ENCODE assay signal across 12 cellular contexts in the genomic region with DNA sequence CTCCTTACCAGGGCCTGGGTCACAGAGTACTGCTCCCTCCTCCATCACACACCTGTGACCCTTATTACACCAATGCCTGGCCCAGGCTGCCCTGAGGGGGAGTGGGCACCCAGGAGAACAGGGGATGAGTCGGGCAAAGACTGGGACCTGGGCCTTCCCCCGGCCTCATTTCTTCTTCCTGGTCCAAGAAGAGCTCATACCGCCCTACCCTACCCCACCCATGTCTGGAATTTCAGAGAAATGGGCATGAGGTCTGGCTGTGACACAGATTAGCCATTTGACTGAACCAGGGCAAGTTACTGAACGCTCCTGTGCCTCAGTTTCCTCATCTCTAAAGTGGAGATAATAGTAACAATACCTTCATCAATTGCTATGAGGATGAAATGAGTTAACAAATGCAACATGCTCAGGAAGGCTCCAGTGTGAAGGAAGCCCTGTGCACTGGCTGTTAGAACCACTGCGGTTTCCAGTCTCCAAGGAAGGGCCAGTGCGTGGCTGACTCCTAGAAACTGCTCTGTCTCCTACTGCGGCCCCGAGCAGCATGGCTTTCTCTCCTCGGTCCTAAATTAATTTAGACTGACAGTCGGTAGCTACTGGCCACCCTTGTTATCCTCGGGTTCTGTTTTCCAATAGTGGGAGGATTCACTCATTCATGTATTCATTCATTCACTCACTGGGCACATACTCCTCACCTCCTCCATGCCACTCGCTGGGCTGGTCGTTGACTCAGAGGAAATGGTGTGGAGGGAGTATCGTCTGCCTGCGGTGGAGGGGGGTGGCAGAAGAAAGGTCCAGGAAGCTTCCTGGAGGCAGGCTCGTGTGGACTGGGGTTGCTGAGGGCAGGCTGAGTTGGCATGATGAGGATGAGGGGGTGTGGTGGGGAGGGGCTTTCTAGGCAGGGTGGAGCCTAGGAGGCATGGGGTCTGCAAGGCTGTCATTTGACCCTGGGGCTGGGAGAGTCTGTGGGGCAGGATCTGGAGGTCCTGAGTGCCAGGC.
A peak's percentile ranks its signal among the peaks of the same experiment; 100 is the strongest.
DNase-seq lines count a peak whose midpoint lies in the region; ATAC-seq and TF ChIP-seq lines count a peak whose summit lies in the region.
"Had no signal": no experiment of that assay in that cellular context is flagged by ENCODE, and none has a peak within 500 bp of the region (broad histone marks: within the 10 kb centered on the region; RNA-seq: fewer than 3 reads in every experiment).

No MANE protein-coding gene starts in this region.

- no peak overlapping the region for H3K56ac ChIP-seq in IMR-90 (ENCODE audit: extremely low read depth, insufficient read depth, low read length)

- H4K91ac ChIP-seq in IMR-90 (ENCODE audit: insufficient read depth, low read depth, low read length): peak overlapping the region; percentile 84

- H3K36me3 Mint-ChIP-seq in neural crest cell (ENCODE audit: low read depth): no peaks in the 10 kb centered on the region
- H3K36me3 Mint-ChIP-seq: CD4-positive, CD25-positive, alpha-beta regulatory T cell had no signal

- no peaks in the 10 kb centered on the region for H3K9me3 ChIP-seq in IMR-90 (ENCODE audit: control insufficient read depth, insufficient read depth, low read length)
- no peaks in the 10 kb centered on the region for H3K9me3 ChIP-seq in MM.1S (replicated peaks; ENCODE audit: insufficient read depth, low read length)

- peak overlapping the region; percentile 35; the same call in 1 of the 3 replicates for H2BK15ac ChIP-seq in IMR-90 (ENCODE audit: low read depth, low read length)

- H3K9me3 Mint-ChIP-seq in neural crest cell: no peaks in the 10 kb centered on the region

- H2BK5ac ChIP-seq in IMR-90 (ENCODE audit: low read depth, low read length, poor library complexity, severe bottlenecking): peak overlapping the region; percentile 73

- H2BK20ac ChIP-seq in IMR-90 (ENCODE audit: low read depth, low read length): peak overlapping the region; percentile 80

- peak overlapping the region; percentile 26 for H2AK9ac ChIP-seq in IMR-90 (replicated peaks; ENCODE audit: low read depth, low read length, poor library complexity)

- no peaks in the 10 kb centered on the region for H3F3A ChIP-seq in MM.1S (ENCODE audit: insufficient read depth, low read length)

- peak overlapping the region; percentile 27; the same call in 1 of the 2 replicates for H3K4me2 ChIP-seq in IMR-90 (ENCODE audit: low read depth, low read length)
- H3K4me2 ChIP-seq in MM.1S (ENCODE audit: low read depth, low read length): no peak overlapping the region

- ATAC-seq in IMR-90 (ENCODE audit: low read depth): peak; percentile 19
- ATAC-seq in GM18909 (IDR thresholded peaks at IDR 0.05; ENCODE audit: poor library complexity, unreplicated experiment): no peak

- H3K9me2 ChIP-seq in MM.1S (replicated peaks; ENCODE audit: insufficient read depth, low read length): no peaks in the 10 kb centered on the region

- H3K27ac ChIP-seq in IMR-90 (ENCODE audit: insufficient read depth, low read length) (peak overlapping the region; percentile 53), MM.1S (ENCODE audit: low read length) (no peak overlapping the region)

- H3K27me3 Mint-ChIP-seq in neural crest cell (ENCODE audit: low read depth): no peaks in the 10 kb centered on the region
- H3K27me3 Mint-ChIP-seq: CD4-positive, CD25-positive, alpha-beta regulatory T cell had no signal

- H3K14ac ChIP-seq in IMR-90 (replicated peaks; ENCODE audit: low read depth, low read length): peak overlapping the region; percentile 85

- intact Hi-C loops in IMR-90 (cut with micrococcal nuclease): no loop called here

- peak overlapping the region; percentile 86 for H3K4ac ChIP-seq in IMR-90 (ENCODE audit: low read depth, low read length)

- H3K4me1 Mint-ChIP-seq in neural crest cell: peaks cover 54% of the 10 kb centered on the region
- H3K4me1 Mint-ChIP-seq: CD4-positive, CD25-positive, alpha-beta regulatory T cell had no signal

- in situ Hi-C loops in IMR-90 (cut with MboI; ENCODE audit: low sequenced_read_pairs): no loop called here

- H4K20me1 ChIP-seq in IMR-90 (ENCODE audit: insufficient read depth, low read length) (peaks cover 49% of the 10 kb centered on the region), MM.1S (ENCODE audit: insufficient read depth, low read length) (no peaks in the 10 kb centered on the region)

- H3K9ac ChIP-seq in IMR-90 (ENCODE audit: low read depth, low read length) (no peak overlapping the region), MM.1S (ENCODE audit: low read length) (no peak overlapping the region)

- CTCF ChIA-PET in IMR-90 (lab: Yijun Ruan, JAX): interaction anchor here (0.6 to 0.7 kb wide), 3 partner anchors 21 to 92 kb away, joined by 3 read pairs; no protein-coding TSS in a partner anchor

- no TSS peak for BruUV-seq in IMR-90 (replicated peaks; lab: Mats Ljungman, UMichigan)

- H4K8ac ChIP-seq in IMR-90 (ENCODE audit: low read depth in 2 of 2, low read length in 2 of 2): peak overlapping the region in 1 of 2 experiments; percentile 60; a peak in 2 of 4 replicates

- H3K4me3 Mint-ChIP-seq in neural crest cell: no peak overlapping the region
- H3K4me3 Mint-ChIP-seq: CD4-positive, CD25-positive, alpha-beta regulatory T cell had no signal

- peak overlapping the region; percentile 60 for H2AFZ ChIP-seq in IMR-90 (replicated peaks; ENCODE audit: low read length, poor library complexity)
- no peak overlapping the region for H2AFZ ChIP-seq in MM.1S (ENCODE audit: low read length)

- TF ChIP-seq CTCF in IMR-90 (conservative IDR thresholded peaks at IDR 0.05; ENCODE audit: low read depth, low read length) (no peak), neural crest cell (conservative IDR thresholded peaks at IDR 0.05) (no peak), MM.1S (IDR thresholded peaks at IDR 0.05; ENCODE audit: low read length) (no peak)

- H3K79me1 ChIP-seq in IMR-90 (ENCODE audit: low read depth in 1 of 2, low read length in 2 of 2): peaks cover 47 to 95% of the 10 kb centered on the region in 2 experiments

- no peaks in the 10 kb centered on the region; the same call in 1 of the 2 replicates for H3K36me3 ChIP-seq in IMR-90 (ENCODE audit: control insufficient read depth, insufficient read depth, low read length)
- H3K36me3 ChIP-seq in MM.1S (replicated peaks; ENCODE audit: insufficient read depth, low read length): no peaks in the 10 kb centered on the region

- H3K4me1 ChIP-seq in IMR-90 (ENCODE audit: control insufficient read depth, insufficient read depth, low read length) (peaks cover 46% of the 10 kb centered on the region), MM.1S (ENCODE audit: low read length) (no peaks in the 10 kb centered on the region)

- TF ChIP-seq RAD21 in IMR-90 (IDR thresholded peaks at IDR 0.05; ENCODE audit: low read length): no peak

- peak overlapping the region; percentile 33 for H4K5ac ChIP-seq in IMR-90 (ENCODE audit: low read depth, low read length)

- no peaks in the 10 kb centered on the region for H3K27me3 ChIP-seq in IMR-90 (ENCODE audit: control insufficient read depth, insufficient read depth, low read length)
- peaks cover 16% of the 10 kb centered on the region for H3K27me3 ChIP-seq in MM.1S (replicated peaks; ENCODE audit: insufficient read depth, low read length)

- peak overlapping the region; percentile 51 for H3K18ac ChIP-seq in IMR-90 (ENCODE audit: low read depth, low read length)

- POLR2A ChIA-PET in IMR-90 (lab: Charles Lee; ENCODE audit: unreplicated experiment): interaction anchor here (0.7 to 1.1 kb wide), 2 partner anchors 12 to 16 kb away, joined by 9 to 10 read pairs; no protein-coding TSS in a partner anchor

- DNase-seq in AG20443 (ENCODE audit: low spot score) (peak; percentile 59), IMR-90 (peak; percentile 45), dermis blood vessel endothelial cell (peak; percentile 12), neural crest cell (ENCODE audit: low read depth, low spot score) (no peak), NCI-H69 (lab: John Stamatoyannopoulos, UW) (no peak), NCI-H1417 (lab: John Stamatoyannopoulos, UW) (no peak), MM.1S (no peak)
- DNase-seq: dorsolateral prefrontal cortex, Kasumi-1, T1000 had no signal

- dilution Hi-C loops in IMR-90 (cut with HindIII; ENCODE audit: low sequenced_read_pairs, unreplicated experiment): no loop called here

- no peak for TF ChIP-seq POLR2A in IMR-90 (IDR thresholded peaks at IDR 0.05; ENCODE audit: low read depth, low read length)

- H3K27ac Mint-ChIP-seq in neural crest cell (ENCODE audit: unreplicated experiment): peak overlapping the region; percentile 50
- H3K27ac Mint-ChIP-seq: CD4-positive, CD25-positive, alpha-beta regulatory T cell had no signal

- peak overlapping the region; percentile 67 for H2AK5ac ChIP-seq in IMR-90 (ENCODE audit: low read depth, low read length)

- H3K23ac ChIP-seq in IMR-90 (ENCODE audit: low read depth, low read length): peak overlapping the region; percentile 91

- H3K79me2 ChIP-seq in MM.1S (ENCODE audit: low read length): no peaks in the 10 kb centered on the region

- peaks cover 76% of the 10 kb centered on the region for H3K9me1 ChIP-seq in IMR-90 (ENCODE audit: insufficient read depth, low read length)

- peak overlapping the region; percentile 74 for H2BK120ac ChIP-seq in IMR-90 (ENCODE audit: low read depth, low read length)

- H3K4me3 ChIP-seq in IMR-90 (ENCODE audit: insufficient read depth, low read depth, low read length) (no peak overlapping the region), MM.1S (ENCODE audit: low read length) (no peak overlapping the region)
- H3K4me3 ChIP-seq: dorsolateral prefrontal cortex had no signal

- 50% methylated on average over 2 of the region's 16 CpGs; no CpG with 5 or more reads in 1 of the 2 experiments for WGBS in IMR-90 (ENCODE audit: extremely low coverage in 2 of 2, insufficient read length in 1 of 2), 2 experiments

TF ChIP-seq in IMR-90, 13 proteins besides CTCF, POLR2A, EP300 and RAD21 (continues in another document):
- TF ChIP-seq MAZ (IDR thresholded peaks at IDR 0.05; ENCODE audit: borderline replicate concordance, low read depth, low read length) (peak; percentile 38; the same call in 1 of the 2 replicates), ELK1 (IDR thresholded peaks at IDR 0.05; ENCODE audit: borderline replicate concordance, low read depth, low read length) (no peak), FOS (IDR thresholded peaks at IDR 0.05; ENCODE audit: low read depth, low read length) (0 out of 2 replicates have a peak, but pooled peaks have one; percentile 11)

Comparison
In these comparisons a context has a peak if more than half of its experiments do, and no peak if none do; other contexts are left out.
1. DNase-seq: peak in AG20443 (single experiment), IMR-90 (single experiment) and dermis blood vessel endothelial cell (single experiment); none in neural crest cell (single experiment), NCI-H69 (single experiment), NCI-H1417 (0 of 3) and MM.1S (single experiment).